ENCODE assay signal across 10 cellular contexts in genomic region chr1:10212476-10212875, GRCh38. TPM values are rescaled to one million over a fixed set of nuclear protein-coding genes. Genes with fewer than 3 reads are reported as not detected.
DNase-seq lines count a peak whose midpoint lies in the region; ATAC-seq and TF ChIP-seq lines count a peak whose summit lies in the region.
"Had no signal": no experiment of that assay in that cellular context is flagged by ENCODE, and none has a peak within 500 bp of the region (broad histone marks: within the 10 kb centered on the region; RNA-seq: fewer than 3 reads in every experiment).

No MANE protein-coding gene starts in this region.

- H3K23ac ChIP-seq in neuronal stem cell (ENCODE audit: low read depth, low read length, poor library complexity): no peak overlapping the region

- H2BK12ac ChIP-seq in neuronal stem cell (ENCODE audit: low read length): no peak overlapping the region

- H3K36me3 Mint-ChIP-seq in stimulated activated naive CD8-positive, alpha-beta T cell treated with anti-CD3 and anti-CD28 coated beads, Interleukin-15, Interleukin-2, amounts not matched to agents 100 ng/mL and 50 ng/mL, for 24 hours (ENCODE audit: low read depth): no peaks in the 10 kb centered on the region
- H3K36me3 Mint-ChIP-seq in natural killer cell: no peaks in the 10 kb centered on the region

- DNase-seq in stimulated activated naive CD8-positive, alpha-beta T cell treated with anti-CD3 and anti-CD28 coated beads, Interleukin-15, amount 100 ng/mL, for 72 hours: no peak
- DNase-seq in dorsolateral prefrontal cortex: no peak
- no peak for DNase-seq in natural killer cell
- no peak for DNase-seq in NCI-H1436 (lab: John Stamatoyannopoulos, UW)
- no peak for DNase-seq in neuronal stem cell (ENCODE audit: low spot score)
- DNase-seq in NCI-H2081 treated with DMSO at 0.1 percent for 48 hours (lab: John Stamatoyannopoulos, UW): no peak
- DNase-seq: stimulated activated CD4-positive, alpha-beta T cell treated with anti-CD3 and anti-CD28 coated beads, Interleukin-2, amount 100 ng/mL, for 48 hours; T-helper 9 cell had no signal

- no peak overlapping the region for H3K4me2 ChIP-seq in neuronal stem cell (ENCODE audit: insufficient read depth, low read length, poor library complexity, severe bottlenecking)

- H4K8ac ChIP-seq in neuronal stem cell (ENCODE audit: low read depth, low read length): no peak overlapping the region

- H3K18ac ChIP-seq in neuronal stem cell (ENCODE audit: low read length): no peak overlapping the region

- WGBS in neuronal stem cell (ENCODE audit: extremely low coverage in 2 of 2, insufficient read length in 2 of 2, insufficient replicate concordance in 1 of 2), 2 donors: no CpG with 5 or more reads among the region's 1 CpG

- TF ChIP-seq CTCF in dorsolateral prefrontal cortex (IDR thresholded peaks at IDR 0.05 in 54 of 56, conservative IDR thresholded peaks at IDR 0.05 in 2 of 56; ENCODE audit: low read depth in 1 of 56, partially characterized antibody in 56 of 56) (no peak), natural killer cell (IDR thresholded peaks at IDR 0.05) (no peak)

- no peak overlapping the region for H2BK5ac ChIP-seq in neuronal stem cell (ENCODE audit: low read length)

- H3K9me3 Mint-ChIP-seq in stimulated activated naive CD8-positive, alpha-beta T cell treated with anti-CD3 and anti-CD28 coated beads, Interleukin-15, Interleukin-2, amounts not matched to agents 100 ng/mL and 50 ng/mL, for 24 hours: no peaks in the 10 kb centered on the region
- no peaks in the 10 kb centered on the region for H3K9me3 Mint-ChIP-seq in stimulated activated naive CD8-positive, alpha-beta T cell treated with anti-CD3 and anti-CD28 coated beads, Interleukin-15, amount 100 ng/mL, for 72 hours
- H3K9me3 Mint-ChIP-seq in natural killer cell: no peaks in the 10 kb centered on the region

- no peaks in the 10 kb centered on the region for H3K9me3 ChIP-seq in neuronal stem cell (replicated peaks in 1 of 2; ENCODE audit: control insufficient read depth in 2 of 2, insufficient read depth in 1 of 2, low read depth in 1 of 2, low read length in 2 of 2)

- no peak overlapping the region for H2BK15ac ChIP-seq in neuronal stem cell (ENCODE audit: low read length)

- intact Hi-C loops in dorsolateral prefrontal cortex (cut with DNase I) (no loop called here), natural killer cell (cut with micrococcal nuclease) (no loop called here)

- no peak overlapping the region for H2AK5ac ChIP-seq in neuronal stem cell (ENCODE audit: low read depth, low read length)

- H4K91ac ChIP-seq in neuronal stem cell (ENCODE audit: low read depth, low read length, poor library complexity): no peak overlapping the region

- H3K79me1 ChIP-seq in neuronal stem cell (ENCODE audit: low read depth, low read length): peaks cover 7% of the 10 kb centered on the region

- H3K4me3 Mint-ChIP-seq in stimulated activated naive CD8-positive, alpha-beta T cell treated with anti-CD3 and anti-CD28 coated beads, Interleukin-15, Interleukin-2, amounts not matched to agents 100 ng/mL and 50 ng/mL, for 24 hours: peak overlapping the region; percentile 80
- H3K4me3 Mint-ChIP-seq in stimulated activated naive CD8-positive, alpha-beta T cell treated with anti-CD3 and anti-CD28 coated beads, Interleukin-15, amount 100 ng/mL, for 72 hours: no peak overlapping the region
- H3K4me3 Mint-ChIP-seq in natural killer cell: peak overlapping the region; percentile 54

- no peak overlapping the region for H3K9ac ChIP-seq in neuronal stem cell (ENCODE audit: low read depth, low read length, poor library complexity)

- H3K36me3 ChIP-seq in neuronal stem cell (replicated peaks in 1 of 2; ENCODE audit: control insufficient read depth in 2 of 2, insufficient read depth in 2 of 2, low read length in 2 of 2): peaks cover 0 to 22% of the 10 kb centered on the region in 2 donors

- no peak overlapping the region for H2AFZ ChIP-seq in neuronal stem cell (ENCODE audit: low read length)

- H3K27me3 ChIP-seq in dorsolateral prefrontal cortex (no peaks in the 10 kb centered on the region), neuronal stem cell (ENCODE audit: control insufficient read depth in 3 of 3, insufficient read depth in 3 of 3, low read depth in 1 of 3, low read length in 3 of 3) (no peaks in the 10 kb centered on the region)

- H3K4me3 ChIP-seq in dorsolateral prefrontal cortex: peak overlapping the region in 58 of 59 donors; percentile 52 to 100 (median 87)
- peak overlapping the region in 1 of 2 donors; percentile 100 for H3K4me3 ChIP-seq in neuronal stem cell (ENCODE audit: low read length in 2 of 2)

- no peak overlapping the region for H3K14ac ChIP-seq in neuronal stem cell (ENCODE audit: low read length)

- H3K4me1 ChIP-seq in neuronal stem cell (ENCODE audit: control insufficient read depth in 2 of 2, insufficient read depth in 1 of 2, low read depth in 1 of 2, low read length in 2 of 2): peaks cover 13 to 14% of the 10 kb centered on the region in 2 donors

- no peak overlapping the region for H2BK120ac ChIP-seq in neuronal stem cell (ENCODE audit: low read depth, low read length)

- H3K4ac ChIP-seq in neuronal stem cell (ENCODE audit: low read length): no peak overlapping the region

- no peaks in the 10 kb centered on the region for H3K27me3 Mint-ChIP-seq in stimulated activated naive CD8-positive, alpha-beta T cell treated with anti-CD3 and anti-CD28 coated beads, Interleukin-15, Interleukin-2, amounts not matched to agents 100 ng/mL and 50 ng/mL, for 24 hours
- no peaks in the 10 kb centered on the region for H3K27me3 Mint-ChIP-seq in stimulated activated naive CD8-positive, alpha-beta T cell treated with anti-CD3 and anti-CD28 coated beads, Interleukin-15, amount 100 ng/mL, for 72 hours
- no peaks in the 10 kb centered on the region for H3K27me3 Mint-ChIP-seq in natural killer cell (ENCODE audit: low read depth in 2 of 2)

- H3K27ac ChIP-seq in dorsolateral prefrontal cortex (peak overlapping the region in 58 of 59 donors; percentile 88 to 100 (median 99)), neuronal stem cell (replicated peaks; ENCODE audit: low read length) (no peak overlapping the region)

- peaks cover 47% of the 10 kb centered on the region for H3K4me1 Mint-ChIP-seq in stimulated activated naive CD8-positive, alpha-beta T cell treated with anti-CD3 and anti-CD28 coated beads, Interleukin-15, Interleukin-2, amounts not matched to agents 100 ng/mL and 50 ng/mL, for 24 hours (ENCODE audit: low read depth)
- H3K4me1 Mint-ChIP-seq in stimulated activated naive CD8-positive, alpha-beta T cell treated with anti-CD3 and anti-CD28 coated beads, Interleukin-15, amount 100 ng/mL, for 72 hours: peaks cover 48% of the 10 kb centered on the region
- H3K4me1 Mint-ChIP-seq in natural killer cell: peaks cover 35 to 44% of the 10 kb centered on the region in 2 donors

- ATAC-seq in stimulated activated naive CD8-positive, alpha-beta T cell treated with anti-CD3 and anti-CD28 coated beads, Interleukin-15, amount 100 ng/mL, for 72 hours: no peak
- ATAC-seq in natural killer cell (no peak), HG03354 (IDR thresholded peaks at IDR 0.05; ENCODE audit: poor library complexity, severe bottlenecking, unreplicated experiment) (no peak)

- H3K27ac Mint-ChIP-seq in stimulated activated naive CD8-positive, alpha-beta T cell treated with anti-CD3 and anti-CD28 coated beads, Interleukin-15, Interleukin-2, amounts not matched to agents 100 ng/mL and 50 ng/mL, for 24 hours: peak overlapping the region; percentile 50
- H3K27ac Mint-ChIP-seq in stimulated activated naive CD8-positive, alpha-beta T cell treated with anti-CD3 and anti-CD28 coated beads, Interleukin-15, amount 100 ng/mL, for 72 hours: no peak overlapping the region
- peak overlapping the region; percentile 32 to 80 for H3K27ac Mint-ChIP-seq in natural killer cell

RNA-seq across cellular contexts. Expression of gene KIF1B, which starts 2.1 kb away (rescaled TPM):
- total RNA-seq in dorsolateral prefrontal cortex: 100 to 1,000 TPM; 238 to 416 (median 324) TPM
- 10 to 100 TPM; 15.2 to 22.0 (median 16.3) TPM for total RNA-seq in natural killer cell
- polyA plus RNA-seq in neuronal stem cell (2013, experiment 1 of 2): 22.0 TPM
- polyA plus RNA-seq in neuronal stem cell (2013, experiment 2 of 2): 22.3 TPM

Comparison
In these comparisons a context has a peak if more than half of its experiments do, and no peak if none do; other contexts are left out.
1. H3K27ac Mint-ChIP-seq: peak in stimulated activated naive CD8-positive, alpha-beta T cell treated with anti-CD3 and anti-CD28 coated beads, Interleukin-15, Interleukin-2, amounts not matched to agents 100 ng/mL and 50 ng/mL, for 24 hours (single experiment) and natural killer cell (2 of 2); none in stimulated activated naive CD8-positive, alpha-beta T cell treated with anti-CD3 and anti-CD28 coated beads, Interleukin-15, amount 100 ng/mL, for 72 hours (0 of 2).
2. H3K4me3 Mint-ChIP-seq: peak in stimulated activated naive CD8-positive, alpha-beta T cell treated with anti-CD3 and anti-CD28 coated beads, Interleukin-15, Interleukin-2, amounts not matched to agents 100 ng/mL and 50 ng/mL, for 24 hours (single experiment) and natural killer cell (single experiment); none in stimulated activated naive CD8-positive, alpha-beta T cell treated with anti-CD3 and anti-CD28 coated beads, Interleukin-15, amount 100 ng/mL, for 72 hours (0 of 2).
3. RNA of gene KIF1B, which starts 2.1 kb away (total RNA-seq): 238 to 416 TPM in dorsolateral prefrontal cortex; 15.2 to 22.0 TPM in natural killer cell; every median in the first group is over 10 times any median in the second.